In genomic region chr6:11214438-11214837, GRCh38 we compare ENCODE assay signal across 14 cellular contexts. TPM values are rescaled to one million over a fixed set of nuclear protein-coding genes. Genes with fewer than 3 reads are reported as not detected.
A peak's percentile ranks its signal among the peaks of the same experiment; 100 is the strongest.
DNase-seq lines count a peak whose midpoint lies in the region; ATAC-seq, FAIRE-seq and TF ChIP-seq lines count a peak whose summit lies in the region.
"Had no signal": no experiment of that assay in that cellular context is flagged by ENCODE, and none has a peak within 500 bp of the region (broad histone marks: within the 10 kb centered on the region; RNA-seq: fewer than 3 reads in every experiment).

No MANE protein-coding gene starts in this region.

- FAIRE-seq in A549 (lab: Jason Lieb, UNC) = no peak
- FAIRE-seq in kidney (lab: Jason Lieb, UNC) = no peak
- FAIRE-seq: endometrium had no signal

- peak overlapping the region; percentile 92 for H3K4me2 ChIP-seq in A549

- TF ChIP-seq EP300 in A549 (IDR thresholded peaks at IDR 0.05) (no peak), sigmoid colon (IDR thresholded peaks at IDR 0.05) (peak; percentile 69 to 95 (median 70))

- POLR2A ChIA-PET in A549 (lab: Yijun Ruan, JAX) = no interaction called here

- 80% methylated on average over 12 of the region's 12 CpGs for WGBS in A549 (ENCODE audit: missing lambda C conversion rate)
- WGBS in sigmoid colon, 2 donors = 87 to 95% methylated on average over 12 of the region's 12 CpGs

- no peak for TF ChIP-seq CTCF in A549 (IDR thresholded peaks at IDR 0.05)
- no peak for TF ChIP-seq CTCF in kidney (IDR thresholded peaks at IDR 0.05; ENCODE audit: borderline replicate concordance, extremely low read depth, insufficient read depth)
- TF ChIP-seq CTCF in sigmoid colon (IDR thresholded peaks at IDR 0.05) = no peak

- H3K4me3 ChIP-seq in A549 = no peak overlapping the region
- H3K4me3 ChIP-seq in kidney (ENCODE audit: low read length in 2 of 2) = no peak overlapping the region
- peak overlapping the region in 1 of 4 donors; percentile 5 for H3K4me3 ChIP-seq in sigmoid colon

- H3K27me3 ChIP-seq in sigmoid colon = no peaks in the 10 kb centered on the region

- no peak for TF ChIP-seq RAD21 in A549 (conservative IDR thresholded peaks at IDR 0.05 in 1 of 2, IDR thresholded peaks at IDR 0.05 in 1 of 2)

- H3K4me1 ChIP-seq in A549 = peaks cover 100% of the 10 kb centered on the region
- peaks cover 67 to 74% of the 10 kb centered on the region in 2 donors for H3K4me1 ChIP-seq in kidney (ENCODE audit: control insufficient read depth in 1 of 2, insufficient read depth in 1 of 2, low read depth in 1 of 2, low read length in 2 of 2)
- H3K4me1 ChIP-seq in sigmoid colon = peaks cover 0 to 91% (median 76%) of the 10 kb centered on the region in 4 donors

- H3K9me3 ChIP-seq in A549 (no peaks in the 10 kb centered on the region), kidney (ENCODE audit: control insufficient read depth in 1 of 2, low read length in 2 of 2) (no peaks in the 10 kb centered on the region), sigmoid colon (no peaks in the 10 kb centered on the region)
- H3K9me3 ChIP-seq: Caco-2 had no signal

- peak in 1 of 2 experiments; percentile 14 for DNase-seq in A549 (ENCODE audit: low read depth in 1 of 2, low spot score in 1 of 2)
- DNase-seq in cerebellar cortex (ENCODE audit: low spot score) = peak; percentile 46
- no peak for DNase-seq in kidney
- DNase-seq in sigmoid colon = peak; percentile 84
- DNase-seq in KBM-7 = no peak
- DNase-seq in cerebellum (ENCODE audit: low spot score) = no peak
- DNase-seq in epidermal melanocyte (ENCODE audit: insufficient read length, low spot score) = no peak
- DNase-seq: activated CD8-positive, alpha-beta memory T cell treated with anti-CD3 and anti-CD28 coated beads, Interleukin-2, amount 50 U/mL, for 4 hours; Caco-2; NCI-H1105 had no signal

- intact Hi-C loops in kidney (cut with DNase I) = no loop called here
- intact Hi-C loops in sigmoid colon (cut with DNase I) = loop anchor here (2.0 to 5.0 kb wide), 2 partner anchors 16 to 78 kb away; no protein-coding TSS in a partner anchor

- H3K36me3 ChIP-seq in kidney (ENCODE audit: control insufficient read depth in 1 of 2, insufficient read depth in 2 of 2, low read length in 2 of 2) (peaks cover 6 to 13% of the 10 kb centered on the region in 2 donors), sigmoid colon (no peaks in the 10 kb centered on the region)

- peak overlapping the region; percentile 93 to 94 for H3K27ac ChIP-seq in A549
- H3K27ac ChIP-seq in kidney (ENCODE audit: low read depth in 2 of 2, low read length in 2 of 2) = peak overlapping the region; percentile 45 to 93
- H3K27ac ChIP-seq in sigmoid colon = peak overlapping the region; percentile 79 to 86 (median 80)

- CTCF ChIA-PET in A549 (lab: Yijun Ruan, JAX) = interaction anchor here (13.0 kb wide), 1 partner anchor 282 kb away, joined by 66 read pairs; no protein-coding TSS in a partner anchor

- no peak overlapping the region for H3K9ac ChIP-seq in kidney (ENCODE audit: low read length in 2 of 2)

- TF ChIP-seq POLR2A in A549 (IDR thresholded peaks at IDR 0.05; ENCODE audit: low read length) (no peak), sigmoid colon (IDR thresholded peaks at IDR 0.05) (no peak)

- in situ Hi-C loops in KBM-7 (cut with MboI; ENCODE audit: low pct_unique_long_range_greater_than_20kb, low sequenced_read_pairs) = no loop called here

- ATAC-seq in A549 (no peak), HG03571 (IDR thresholded peaks at IDR 0.05; ENCODE audit: unreplicated experiment) (no peak)
- ATAC-seq: HCT116, WTC11 had no signal

TF ChIP-seq in A549, 52 proteins besides CTCF, POLR2A, EP300 and RAD21:
- TF ChIP-seq POLR2AphosphoS2 (conservative IDR thresholded peaks at IDR 0.05; ENCODE audit: low read length) (0 out of 2 replicates have a peak, but pooled peaks have one; percentile 67), FOSB (CRISPR knock-in tag; IDR thresholded peaks at IDR 0.05) (no peak)
TF ChIP-seq in A549: peak in this region for 1.

RNA-seq across cellular contexts. Expression of gene NEDD9, which starts 18.0 kb away (rescaled TPM):
- polyA plus RNA-seq in A549 (2011; rRNA removed) = 79.6 and 82.5 TPM in 2 replicates
- polyA plus RNA-seq in A549 (2012; cell fraction: cytosol; rRNA removed) = 58.4 and 71.1 TPM in 2 replicates
- 106 and 118 TPM in 2 replicates for polyA plus RNA-seq in A549 (2012; cell fraction: nucleus; rRNA removed)
- 43.6 to 47.9 TPM (median 46.7 TPM) in 3 replicates for polyA plus RNA-seq in A549 (2017; fragmentation: RNase III; extraction: RNeasy Plus Mini Kit Qiagen cat#74134 plus additional on column Dnase treatment)
- 212 and 221 TPM in 2 replicates for polyA minus RNA-seq in A549 (2011; rRNA and poly(A)+ RNA removed)
- 101 TPM for total RNA-seq in kidney
- 19.2 TPM for polyA plus RNA-seq in kidney (ENCODE audit: insufficient read depth, low read depth, low replicate concordance)
- 10 to 100 TPM; 13.8 to 21.4 (median 20.0) TPM for total RNA-seq in sigmoid colon
- polyA plus RNA-seq in sigmoid colon = 10 to 100 TPM; 20.5 to 42.5 (median 23.4) TPM
- 9.7 TPM for total RNA-seq in cerebellum

Comparison
In these comparisons a context has a peak if more than half of its experiments do, and no peak if none do; other contexts are left out.
1. DNase-seq: peak in cerebellar cortex (single experiment) and sigmoid colon (single experiment); none in kidney (single experiment), KBM-7 (single experiment), cerebellum (single experiment) and epidermal melanocyte (single experiment).
2. Peak in every context shown above with its lines, with median percentiles within 50 percentile points of each other: H3K27ac ChIP-seq.